9 cellular contexts compared by ENCODE assay signal in genomic region chr14:77099425-77100167, GRCh38. TPM values are rescaled to one million over a fixed set of nuclear protein-coding genes. Genes with fewer than 3 reads are reported as not detected.
DNase-seq lines count a peak whose midpoint lies in the region; ATAC-seq and TF ChIP-seq lines count a peak whose summit lies in the region.
"Had no signal": no experiment of that assay in that cellular context is flagged by ENCODE, and none has a peak within 500 bp of the region (broad histone marks: within the 10 kb centered on the region; RNA-seq: fewer than 3 reads in every experiment).

No MANE protein-coding gene starts in this region.

- no peaks in the 10 kb centered on the region for H3K36me3 Mint-ChIP-seq in activated naive CD4-positive, alpha-beta T cell treated with anti-CD3 and anti-CD28 coated beads, Interleukin-2, amount 50 U/mL, for 24 hours
- H3K36me3 Mint-ChIP-seq in natural killer cell, result no peaks in the 10 kb centered on the region

- no peaks in the 10 kb centered on the region for H3K27me3 Mint-ChIP-seq in activated naive CD4-positive, alpha-beta T cell treated with anti-CD3 and anti-CD28 coated beads, Interleukin-2, amount 50 U/mL, for 24 hours
- H3K27me3 Mint-ChIP-seq in natural killer cell (ENCODE audit: low read depth in 2 of 2), result no peaks in the 10 kb centered on the region

- no peaks in the 10 kb centered on the region for H3K9me3 ChIP-seq in OCI-LY1 (ENCODE audit: low read length)

- no peak for DNase-seq in activated naive CD4-positive, alpha-beta T cell treated with anti-CD3 and anti-CD28 coated beads, Interleukin-2, amount 50 U/mL, for 16 hours
- DNase-seq in dermis blood vessel endothelial cell (peak; percentile 65), natural killer cell (no peak), left lobe of liver (ENCODE audit: low spot score) (no peak), occipital lobe (lab: John Stamatoyannopoulos, UW) (no peak)
- no peak for DNase-seq in activated CD4-positive, CD25-positive, alpha-beta regulatory T cell treated with anti-CD3 and anti-CD28 coated beads, Interleukin-2, amount 50 U/mL, for 72 hours

- peaks cover 42% of the 10 kb centered on the region for H3K4me1 Mint-ChIP-seq in activated naive CD4-positive, alpha-beta T cell treated with anti-CD3 and anti-CD28 coated beads, Interleukin-2, amount 50 U/mL, for 24 hours
- H3K4me1 Mint-ChIP-seq in natural killer cell, result peaks cover 39 to 46% of the 10 kb centered on the region in 2 donors

- TF ChIP-seq CTCF in OCI-LY1 (IDR thresholded peaks at IDR 0.05; ENCODE audit: low read length), result no peak
- no peak for TF ChIP-seq CTCF in natural killer cell (IDR thresholded peaks at IDR 0.05)

- 0 out of 2 replicates have a peak, but pooled peaks cover 5% of the 10 kb centered on the region for H3F3A ChIP-seq in OCI-LY1 (ENCODE audit: insufficient read depth, low read length)

- H3K27me3 ChIP-seq in OCI-LY1 (ENCODE audit: insufficient read depth, low read length), result no peaks in the 10 kb centered on the region

- H3K4me2 ChIP-seq in OCI-LY1 (ENCODE audit: low read length), result peak overlapping the region; percentile 93

- intact Hi-C loops in natural killer cell (cut with micrococcal nuclease), result loop anchor here (5.0 kb wide), 3 partner anchors 332 to 518 kb away; partner anchors contain the start of genes AHSA1, SPTLC2 and VIPAS39

- peak overlapping the region; percentile 81 for H3K27ac ChIP-seq in OCI-LY1 (ENCODE audit: low read depth, low read length, poor library complexity, severe bottlenecking)

- peak overlapping the region; percentile 27 for H3K27ac Mint-ChIP-seq in activated naive CD4-positive, alpha-beta T cell treated with anti-CD3 and anti-CD28 coated beads, Interleukin-2, amount 50 U/mL, for 24 hours
- H3K27ac Mint-ChIP-seq in natural killer cell, result peak overlapping the region; percentile 88 to 98

- H3K4me3 ChIP-seq in OCI-LY1 (ENCODE audit: low read depth, low read length, poor library complexity, severe bottlenecking), result peak overlapping the region; percentile 77

- no peaks in the 10 kb centered on the region for H4K20me1 ChIP-seq in OCI-LY1 (ENCODE audit: insufficient read depth, low read length)

- peak overlapping the region; percentile 85 for H3K9ac ChIP-seq in OCI-LY1 (ENCODE audit: low read length)

- ATAC-seq in natural killer cell, result no peak
- no peak for ATAC-seq in left lobe of liver

- no peaks in the 10 kb centered on the region for H3K9me2 ChIP-seq in OCI-LY1 (ENCODE audit: low read depth, low read length)

- H2AFZ ChIP-seq in OCI-LY1 (ENCODE audit: low read length), result no peak overlapping the region

- peaks cover 12% of the 10 kb centered on the region for H3K79me2 ChIP-seq in OCI-LY1 (ENCODE audit: insufficient read depth, low read length)

- H3K4me1 ChIP-seq in OCI-LY1 (ENCODE audit: insufficient read depth, low read length, severe bottlenecking), result peaks cover 58% of the 10 kb centered on the region

- peaks cover 14% of the 10 kb centered on the region; the same call in 1 of the 2 replicates for H3K36me3 ChIP-seq in OCI-LY1 (ENCODE audit: insufficient read depth, low read length)

- H3K4me3 Mint-ChIP-seq in activated naive CD4-positive, alpha-beta T cell treated with anti-CD3 and anti-CD28 coated beads, Interleukin-2, amount 50 U/mL, for 24 hours, result peak overlapping the region; percentile 95
- H3K4me3 Mint-ChIP-seq in natural killer cell, result peak overlapping the region; percentile 96

- H3K9me3 Mint-ChIP-seq in activated naive CD4-positive, alpha-beta T cell treated with anti-CD3 and anti-CD28 coated beads, Interleukin-2, amount 50 U/mL, for 24 hours, result no peaks in the 10 kb centered on the region
- H3K9me3 Mint-ChIP-seq in natural killer cell, result no peaks in the 10 kb centered on the region

RNA-seq across cellular contexts. Expression of gene CIPC, which starts 1.5 kb away (rescaled TPM):
- total RNA-seq in dermis blood vessel endothelial cell (13.5 and 14.1 TPM in 2 replicates), natural killer cell (10 to 100 TPM in 1 of 3 donors, 1 to 10 TPM in 2; 7.1 to 10.0 (median 9.9) TPM), left lobe of liver (11.8 TPM), occipital lobe (44.5 TPM)

RNA-seq across cellular contexts. Expression of gene ZDHHC22, which starts 42.0 kb away (rescaled TPM):
- total RNA-seq in dermis blood vessel endothelial cell (not detected in 2 replicates), natural killer cell (not detected), left lobe of liver (not detected), occipital lobe (12.0 TPM)
- total RNA-seq: dermis microvascular lymphatic vessel endothelial cell had no signal

Comparison
In these comparisons a context has a peak if more than half of its experiments do, and no peak if none do; other contexts are left out.
1. RNA of gene ZDHHC22, which starts 42.0 kb away (total RNA-seq): 12.0 TPM in occipital lobe (single experiment); not detected in dermis blood vessel endothelial cell, not detected in natural killer cell and not detected in left lobe of liver (single experiment); every median in the first group is over 10 times any median in the second.